ENCODE assay signal across 35 cellular contexts in genomic region chr6:12802440-12802839, GRCh38.
"Had no signal": no experiment of that assay in that cellular context is flagged by ENCODE, and none has a peak within 500 bp of the region (broad histone marks: within the 10 kb centered on the region; RNA-seq: fewer than 3 reads in every experiment).

No MANE protein-coding gene starts in this region.

- H3K4me3 ChIP-seq: MG63 had no signal

- H3K9me3 ChIP-seq: MG63 had no signal

- H3K36me3 ChIP-seq: MG63 had no signal

- DNase-seq: Karpas-422, Kasumi-1, MG63, MM.1S, MV-4-11, NCI-H1048, NCI-H1092, NCI-H1092 treated with DMSO at 0.1 percent for 48 hours, NCI-H1105, NCI-H1105 treated with DMSO at 0.1 percent for 48 hours, NCI-H1417, NCI-H1417 treated with DMSO at 0.1 percent for 48 hours, NCI-H1436, NCI-H1436 treated with DMSO at 0.1 percent for 48 hours, NCI-H146, NCI-H1694, NCI-H1694 treated with DMSO at 0.1 percent for 48 hours, NCI-H187, NCI-H187 treated with DMSO at 0.1 percent for 48 hours, NCI-H1930, NCI-H2029, NCI-H2029 treated with DMSO at 0.1 percent for 48 hours, NCI-H2081, NCI-H2081 treated with DMSO at 0.1 percent for 48 hours, NCI-H2107, NCI-H2171, NCI-H2171 treated with DMSO at 0.1 percent for 48 hours, NCI-H2227 treated with DMSO at 0.1 percent for 48 hours, NCI-H226, NCI-H345, NCI-H446, NCI-H446 treated with DMSO at 0.1 percent for 48 hours, NCI-H510A, NCI-H510A treated with DMSO at 0.1 percent for 48 hours, NCI-H524 had no signal
